Comparison of ENCODE assay signal across 8 cellular contexts in genomic region chr6:100257661-100258395, GRCh38.
A peak's percentile ranks its signal among the peaks of the same experiment; 100 is the strongest.
DNase-seq lines count a peak whose midpoint lies in the region; ATAC-seq and TF ChIP-seq lines count a peak whose summit lies in the region.

No MANE protein-coding gene starts in this region.

- POLR2A ChIA-PET in OCI-LY7 (lab: Charles Lee): no interaction called here

- peak overlapping the region; percentile 13 to 51; a peak in 3 of 4 replicates for H3K4me3 ChIP-seq in DND-41 (ENCODE audit: low read depth in 1 of 2, low read length in 2 of 2)
- H3K4me3 ChIP-seq in OCI-LY7 (ENCODE audit: low read depth, low read length, poor library complexity, severe bottlenecking): no peak overlapping the region
- H3K4me3 ChIP-seq in fibroblast of mammary gland (ENCODE audit: control insufficient read depth, low read depth, low read length): no peak overlapping the region
- H3K4me3 ChIP-seq in heart right ventricle: no peak overlapping the region

- H3K9me2 ChIP-seq in OCI-LY7 (ENCODE audit: insufficient read depth, low read length): no peaks in the 10 kb centered on the region

- H3K4me2 ChIP-seq in DND-41 (ENCODE audit: insufficient read depth, low read length): peak overlapping the region; percentile 70
- H3K4me2 ChIP-seq in OCI-LY7 (ENCODE audit: low read length): peak overlapping the region; percentile 26; the same call in 1 of the 2 replicates

- DNase-seq in DND-41 (no peak), GM20000 (ENCODE audit: low spot score) (peak; percentile 28), OCI-LY7 (ENCODE audit: low spot score) (peak; percentile 1), fibroblast of mammary gland (ENCODE audit: low read depth) (peak; percentile 57), cerebellum (ENCODE audit: low spot score) (no peak), heart right ventricle (no peak)
- no peak for DNase-seq in activated effector memory CD4-positive, alpha-beta T cell treated with Interleukin-2 at 50 U/mL for 16 hours

- H3K27me3 ChIP-seq in DND-41 (ENCODE audit: insufficient read depth, low read length, poor library complexity) (no peaks in the 10 kb centered on the region), heart right ventricle (peaks cover 0 to 6% (median 0%) of the 10 kb centered on the region in 7 donors)

- CTCF ChIA-PET in OCI-LY7 (lab: Charles Lee; ENCODE audit: unreplicated experiment): no interaction called here

- peak overlapping the region; percentile 79 for H3K27ac ChIP-seq in DND-41 (ENCODE audit: low read length)
- H3K27ac ChIP-seq in OCI-LY7 (ENCODE audit: low read depth, low read length, poor library complexity, severe bottlenecking): no peak overlapping the region
- H3K27ac ChIP-seq in heart right ventricle: no peak overlapping the region

- H3K9me3 ChIP-seq in DND-41 (ENCODE audit: insufficient read depth, low read length, severe bottlenecking) (no peaks in the 10 kb centered on the region), OCI-LY7 (ENCODE audit: low read length) (no peaks in the 10 kb centered on the region), heart right ventricle (no peaks in the 10 kb centered on the region)

- no TSS peak for BruUV-seq in OCI-LY7 (replicated peaks; lab: Mats Ljungman, UMichigan)

- H2AFZ ChIP-seq in DND-41 (ENCODE audit: low read depth, low read length) (peak overlapping the region; percentile 70), OCI-LY7 (ENCODE audit: low read length) (no peak overlapping the region)

- intact Hi-C loops in OCI-LY7 (cut with micrococcal nuclease; ENCODE audit: unreplicated experiment) (no loop called here), heart right ventricle (cut with DNase I) (no loop called here)

- ATAC-seq in DND-41 (ENCODE audit: insufficient read depth, low read depth) (peak; percentile 88), HG03457 (IDR thresholded peaks at IDR 0.05; ENCODE audit: unreplicated experiment) (peak; percentile 81), heart right ventricle (no peak)

- H3K79me2 ChIP-seq in DND-41 (ENCODE audit: insufficient read depth, low read length): no peaks in the 10 kb centered on the region
- no peaks in the 10 kb centered on the region for H3K79me2 ChIP-seq in OCI-LY7 (ENCODE audit: insufficient read depth, low read depth, low read length)

- H3K36me3 ChIP-seq in DND-41 (ENCODE audit: insufficient read depth, low read length): no peaks in the 10 kb centered on the region
- H3K36me3 ChIP-seq in OCI-LY7 (ENCODE audit: insufficient read depth, low read length): no peaks in the 10 kb centered on the region
- no peaks in the 10 kb centered on the region for H3K36me3 ChIP-seq in heart right ventricle

- H3K9ac ChIP-seq in DND-41 (ENCODE audit: low read depth, low read length): peak overlapping the region; percentile 50

- peaks cover 36% of the 10 kb centered on the region for H3K4me1 ChIP-seq in DND-41 (ENCODE audit: insufficient read depth, low read length)
- H3K4me1 ChIP-seq in OCI-LY7 (ENCODE audit: insufficient read depth, low read length, poor library complexity, severe bottlenecking): no peaks in the 10 kb centered on the region
- no peaks in the 10 kb centered on the region for H3K4me1 ChIP-seq in heart right ventricle

- TF ChIP-seq CTCF in DND-41 (IDR thresholded peaks at IDR 0.05; ENCODE audit: borderline replicate concordance, extremely low read depth, low read length, poor library complexity, severe bottlenecking) (peak; percentile 73), GM20000 (IDR thresholded peaks at IDR 0.05; ENCODE audit: extremely low read depth, missing control alignments) (no peak), OCI-LY7 (conservative IDR thresholded peaks at IDR 0.05; ENCODE audit: low read length) (peak; percentile 49), fibroblast of mammary gland (conservative IDR thresholded peaks at IDR 0.05; ENCODE audit: control insufficient read depth, insufficient read depth, low read depth, low read length) (peak; percentile 23), heart right ventricle (IDR thresholded peaks at IDR 0.05) (no peak)

- H4K20me1 ChIP-seq in DND-41 (ENCODE audit: insufficient read depth, low read length) (no peaks in the 10 kb centered on the region), OCI-LY7 (ENCODE audit: insufficient read depth, low read length) (no peaks in the 10 kb centered on the region)

- WGBS in heart right ventricle, 2 donors: 41 to 45% methylated on average over 5 of the region's 5 CpGs

Comparison
In these comparisons a context has a peak if more than half of its experiments do, and no peak if none do; other contexts are left out.
1. ATAC-seq: peak in DND-41 (single experiment) and HG03457 (single experiment); none in heart right ventricle (0 of 8).
2. DNase-seq: peak in GM20000 (single experiment), OCI-LY7 (single experiment) and fibroblast of mammary gland (single experiment); none in DND-41 (single experiment), activated effector memory CD4-positive, alpha-beta T cell treated with Interleukin-2 at 50 U/mL for 16 hours (single experiment), cerebellum (single experiment) and heart right ventricle (0 of 2).
3. H3K4me3 ChIP-seq: peak in DND-41 (2 of 2); none in OCI-LY7 (single experiment), fibroblast of mammary gland (single experiment) and heart right ventricle (0 of 10).
4. CTCF ChIP-seq: peak in DND-41 (single experiment), OCI-LY7 (single experiment) and fibroblast of mammary gland (single experiment); none in GM20000 (single experiment) and heart right ventricle (0 of 9).